Comparison of ENCODE assay signal across 22 cellular contexts in the genomic region with DNA sequence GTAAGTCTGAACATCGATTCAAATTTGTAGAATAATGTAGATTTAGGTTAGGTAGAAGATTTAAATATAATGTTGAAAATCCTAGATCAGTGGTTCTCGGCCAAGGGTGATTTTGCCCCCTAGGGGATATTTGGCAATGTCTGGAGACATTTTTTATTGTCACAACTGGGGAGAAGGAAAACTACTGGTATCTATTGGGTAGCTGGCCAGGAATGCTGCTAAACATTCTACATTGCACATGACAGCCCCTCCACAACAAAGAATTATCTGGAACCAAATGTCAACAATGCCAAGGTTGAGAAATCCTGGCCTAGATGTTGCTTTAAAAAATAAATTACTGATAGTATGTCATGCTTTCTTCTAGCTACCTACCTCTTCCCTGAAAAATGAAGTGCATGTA.
DNase-seq lines count a peak whose midpoint lies in the region; ATAC-seq and TF ChIP-seq lines count a peak whose summit lies in the region.
"Had no signal": no experiment of that assay in that cellular context is flagged by ENCODE, and none has a peak within 500 bp of the region (broad histone marks: within the 10 kb centered on the region; RNA-seq: fewer than 3 reads in every experiment).

No MANE protein-coding gene starts in this region.

- H3K36me3 Mint-ChIP-seq in stimulated activated memory B cell treated with anti-CD40 and anti-IgM and Interleukin-4, amounts not matched to agents 10 μg/mL and 1 μg/mL and 100 μg/mL, for 72 hours: peaks cover 3% of the 10 kb centered on the region
- H3K36me3 Mint-ChIP-seq: CD14-positive monocyte had no signal

- ATAC-seq in Right ventricle myocardium superior (ENCODE audit: poor library complexity): no peak
- ATAC-seq in Panc1: no peak
- ATAC-seq in stimulated activated memory B cell treated with anti-CD40 and anti-IgM and Interleukin-4, amounts not matched to agents 10 μg/mL and 1 μg/mL and 100 μg/mL, for 72 hours: no peak
- ATAC-seq: stimulated activated naive B cell treated with anti-CD40 and anti-IgM and Interleukin-4, amounts not matched to agents 10 μg/mL and 1 μg/mL and 100 μg/mL, for 72 hours had no signal

- no peak overlapping the region for H3K4me3 Mint-ChIP-seq in stimulated activated memory B cell treated with anti-CD40 and anti-IgM and Interleukin-4, amounts not matched to agents 10 μg/mL and 1 μg/mL and 100 μg/mL, for 72 hours
- H3K4me3 Mint-ChIP-seq: CD14-positive monocyte; central memory CD8-positive, alpha-beta T cell; nephron progenitor cell had no signal

- DNase-seq in cardiac muscle cell (ENCODE audit: low read depth in 1 of 2, low spot score in 1 of 2) (peak in 1 of 2 donors; percentile 66), Right ventricle myocardium superior (no peak), Panc1 (ENCODE audit: low read depth, low spot score) (no peak), fibroblast of pulmonary artery (ENCODE audit: low read depth) (peak; percentile 74), DMS79 treated with DMSO at 0.1 percent for 48 hours (lab: John Stamatoyannopoulos, UW) (no peak), NCI-H2107 (lab: John Stamatoyannopoulos, UW) (no peak)
- no peak for DNase-seq in stimulated activated CD4-positive, alpha-beta T cell treated with anti-CD3 and anti-CD28 coated beads, Interleukin-4, amount 100 ng/mL, for 24 hours
- DNase-seq: activated CD4-positive, CD25-positive, alpha-beta regulatory T cell treated with anti-CD3 and anti-CD28 coated beads, Interleukin-2, amount 50 U/mL, for 72 hours; amniotic stem cell; DND-41; effector CD4-positive, alpha-beta T cell; NCI-H187; NCI-H510A treated with DMSO at 0.1 percent for 48 hours; nephron progenitor cell; stimulated activated naive B cell treated with anti-CD40 and anti-IgM and Interleukin-4, amounts not matched to agents 10 μg/mL and 1 μg/mL and 100 μg/mL, for 72 hours; T-helper 9 cell had no signal

- POLR2A ChIA-PET in Panc1 (lab: Charles Lee): interaction anchor here (0.5 kb wide), 1 partner anchor 14 kb away, joined by 5 read pairs; no protein-coding TSS in a partner anchor

- TF ChIP-seq CTCF in cardiac muscle cell (IDR thresholded peaks at IDR 0.05; ENCODE audit: low read depth, low read length): no peak
- peak; percentile 10; the same call in 1 of the 2 replicates for TF ChIP-seq CTCF in Panc1 (IDR thresholded peaks at IDR 0.05)
- no peak for TF ChIP-seq CTCF in fibroblast of pulmonary artery (IDR thresholded peaks at IDR 0.05; ENCODE audit: low read length, missing control alignments)

- intact Hi-C loops in Right ventricle myocardium superior (cut with DNase I) (no loop called here), Panc1 (cut with micrococcal nuclease; ENCODE audit: unreplicated experiment) (no loop called here)

- BruUV-seq in Panc1 (replicated peaks; lab: Mats Ljungman, UMichigan): no TSS peak

- H3K27me3 ChIP-seq in cardiac muscle cell (no peaks in the 10 kb centered on the region), Panc1 (ENCODE audit: control insufficient read depth, insufficient read depth, low read length) (no peaks in the 10 kb centered on the region)
- H3K27me3 ChIP-seq: hepatocyte, tibial nerve had no signal

- CTCF ChIA-PET in Panc1 (lab: Charles Lee): no interaction called here

- H3K9me3 Mint-ChIP-seq in stimulated activated memory B cell treated with anti-CD40 and anti-IgM and Interleukin-4, amounts not matched to agents 10 μg/mL and 1 μg/mL and 100 μg/mL, for 72 hours: no peaks in the 10 kb centered on the region
- H3K9me3 Mint-ChIP-seq: central memory CD8-positive, alpha-beta T cell; nephron progenitor cell had no signal

- H3K27ac Mint-ChIP-seq in stimulated activated memory B cell treated with anti-CD40 and anti-IgM and Interleukin-4, amounts not matched to agents 10 μg/mL and 1 μg/mL and 100 μg/mL, for 72 hours: peak overlapping the region; percentile 63
- H3K27ac Mint-ChIP-seq: CD14-positive monocyte, nephron progenitor cell had no signal

- H3K36me3 ChIP-seq in cardiac muscle cell: no peaks in the 10 kb centered on the region
- no peaks in the 10 kb centered on the region for H3K36me3 ChIP-seq in Panc1 (ENCODE audit: control insufficient read depth, insufficient read depth, low read length)
- H3K36me3 ChIP-seq: HAP-1, tibial nerve had no signal

- H3K27me3 Mint-ChIP-seq in stimulated activated memory B cell treated with anti-CD40 and anti-IgM and Interleukin-4, amounts not matched to agents 10 μg/mL and 1 μg/mL and 100 μg/mL, for 72 hours: no peaks in the 10 kb centered on the region
- H3K27me3 Mint-ChIP-seq: central memory CD8-positive, alpha-beta T cell; stimulated activated naive B cell treated with anti-CD40 and anti-IgM and Interleukin-4, amounts not matched to agents 10 μg/mL and 1 μg/mL and 100 μg/mL, for 72 hours had no signal

- H3K4me3 ChIP-seq in cardiac muscle cell: no peak overlapping the region
- no peak overlapping the region for H3K4me3 ChIP-seq in Panc1 (ENCODE audit: low read depth in 2 of 2, low read length in 2 of 2)
- no peak overlapping the region for H3K4me3 ChIP-seq in fibroblast of pulmonary artery (replicated peaks; ENCODE audit: low read depth, low read length)
- H3K4me3 ChIP-seq: HAP-1, hepatocyte, tibial nerve had no signal

- H3K27ac ChIP-seq in cardiac muscle cell: peak overlapping the region; percentile 61
- no peak overlapping the region for H3K27ac ChIP-seq in Panc1 (ENCODE audit: low read length)
- H3K27ac ChIP-seq: hepatocyte had no signal

- peaks cover 62% of the 10 kb centered on the region for H3K4me1 ChIP-seq in cardiac muscle cell (ENCODE audit: low read depth)
- peaks cover 25% of the 10 kb centered on the region for H3K4me1 ChIP-seq in Panc1 (ENCODE audit: control insufficient read depth, insufficient read depth, low read length)
- H3K4me1 ChIP-seq: HAP-1 had no signal

- H3K9me3 ChIP-seq in cardiac muscle cell (ENCODE audit: low read depth): no peaks in the 10 kb centered on the region
- no peaks in the 10 kb centered on the region for H3K9me3 ChIP-seq in Panc1 (ENCODE audit: control insufficient read depth, insufficient read depth, low read depth, low read length)
- H3K9me3 ChIP-seq: HAP-1, tibial nerve had no signal

- in situ Hi-C loops in Panc1 (cut with HindIII; ENCODE audit: low pct_unique_long_range_greater_than_20kb, low sequenced_read_pairs): no loop called here

- H3K4me1 Mint-ChIP-seq in stimulated activated memory B cell treated with anti-CD40 and anti-IgM and Interleukin-4, amounts not matched to agents 10 μg/mL and 1 μg/mL and 100 μg/mL, for 72 hours: peaks cover 73% of the 10 kb centered on the region
